22 cellular contexts compared by ENCODE assay signal in genomic region chr6:161809991-161810390, GRCh38.
A peak's percentile ranks its signal among the peaks of the same experiment; 100 is the strongest.
DNase-seq lines count a peak whose midpoint lies in the region.
"Had no signal": no experiment of that assay in that cellular context is flagged by ENCODE, and none has a peak within 500 bp of the region (broad histone marks: within the 10 kb centered on the region; RNA-seq: fewer than 3 reads in every experiment).

No MANE protein-coding gene starts in this region.

- DNase-seq in SK-N-DZ (ENCODE audit: low spot score) (peak; percentile 91), kidney glomerular epithelial cell (lab: John Stamatoyannopoulos, UW) (no peak)
- DNase-seq: 8988T; ACHN; AML-193; BE2C; C1 segment of cervical spinal cord; Caco-2; Calu3; CD4-positive, alpha-beta memory T cell; CD4-positive, alpha-beta T cell; CD4-positive, CD25-positive, alpha-beta regulatory T cell; CD8-positive, alpha-beta memory T cell; CD8-positive, alpha-beta T cell; COR-L47; DMS 273 treated with DMSO at 0.1 percent for 48 hours; DMS153; DMS53; DMS79; DMS79 treated with DMSO at 0.1 percent for 48 hours; DND-41; EL had no signal
